Comparison of ENCODE assay signal across 14 cellular contexts in the genomic region with DNA sequence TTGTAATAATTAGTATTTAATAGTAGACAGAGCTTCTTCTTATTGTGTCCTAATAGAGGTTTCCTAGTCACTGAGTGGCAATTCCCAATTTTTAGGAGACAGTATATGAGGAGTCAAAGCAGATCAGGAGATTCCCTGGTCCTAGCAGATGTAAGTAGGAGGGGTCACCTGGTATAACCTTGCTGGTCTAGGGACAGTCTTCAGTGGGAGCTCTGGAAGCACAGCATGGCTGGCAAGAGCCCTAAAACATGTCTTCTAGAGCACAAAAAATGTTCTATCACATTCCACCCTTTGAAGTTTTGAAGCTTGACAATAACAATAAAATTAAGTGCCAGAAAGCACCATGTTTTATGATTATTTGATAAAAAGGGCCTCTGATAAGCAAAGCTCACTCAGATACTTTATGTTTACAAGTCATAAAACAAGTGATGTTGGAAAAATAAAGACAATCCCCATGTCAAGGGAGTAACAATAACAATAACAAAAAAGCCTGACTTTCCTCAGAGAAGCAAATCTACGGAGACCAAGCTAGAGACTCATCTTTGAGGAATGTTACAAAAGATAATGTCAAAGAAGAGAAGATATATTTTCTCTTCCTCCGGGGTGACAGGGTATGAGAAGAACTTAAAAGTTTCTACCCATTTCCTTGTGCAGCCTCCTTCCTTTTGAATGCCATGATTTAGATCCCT.
A peak's percentile ranks its signal among the peaks of the same experiment; 100 is the strongest.
DNase-seq lines count a peak whose midpoint lies in the region; ATAC-seq and TF ChIP-seq lines count a peak whose summit lies in the region.
"Had no signal": no experiment of that assay in that cellular context is flagged by ENCODE, and none has a peak within 500 bp of the region (broad histone marks: within the 10 kb centered on the region; RNA-seq: fewer than 3 reads in every experiment).

No MANE protein-coding gene starts in this region.

- H3K27ac Mint-ChIP-seq in CD4-positive, alpha-beta T cell = peak overlapping the region; percentile 67
- peak overlapping the region; percentile 58 for H3K27ac Mint-ChIP-seq in neural crest cell (ENCODE audit: unreplicated experiment)
- H3K27ac Mint-ChIP-seq: activated CD8-positive, alpha-beta memory T cell treated with anti-CD3 and anti-CD28 coated beads, Interleukin-2, amount 10 ng/mL, durations not matched to agents 7 days and 5 days had no signal

- H3K9me3 Mint-ChIP-seq in CD4-positive, alpha-beta T cell = no peaks in the 10 kb centered on the region
- H3K9me3 Mint-ChIP-seq in neural crest cell = peaks cover 7% of the 10 kb centered on the region

- no peaks in the 10 kb centered on the region for H3K79me2 ChIP-seq in Loucy (ENCODE audit: insufficient read depth, low read length)

- H3K4me2 ChIP-seq in Loucy (ENCODE audit: low read depth, low read length, poor library complexity, severe bottlenecking) = peak overlapping the region; percentile 19

- H3K36me3 Mint-ChIP-seq in CD4-positive, alpha-beta T cell (ENCODE audit: low read depth) = no peaks in the 10 kb centered on the region
- no peaks in the 10 kb centered on the region for H3K36me3 Mint-ChIP-seq in neural crest cell (ENCODE audit: low read depth)
- H3K36me3 Mint-ChIP-seq: activated CD8-positive, alpha-beta memory T cell treated with anti-CD3 and anti-CD28 coated beads, Interleukin-2, amount 10 ng/mL, durations not matched to agents 7 days and 5 days had no signal

- CTCF ChIA-PET in CD4-positive, alpha-beta T cell (lab: Charles Lee) = interaction anchor here (0.6 kb wide), 1 partner anchor 54 kb away, joined by 3 read pairs; no protein-coding TSS in a partner anchor

- no peaks in the 10 kb centered on the region for H3K27me3 ChIP-seq in CD4-positive, alpha-beta T cell (ENCODE audit: control insufficient read depth, insufficient read depth, low read length)
- H3K27me3 ChIP-seq in Loucy (ENCODE audit: insufficient read depth, low read length, poor library complexity, severe bottlenecking) = no peaks in the 10 kb centered on the region
- H3K27me3 ChIP-seq: MG63, testis had no signal

- intact Hi-C loops in CD4-positive, alpha-beta T cell (cut with DNase I, micrococcal nuclease) = no loop called here

- H2AFZ ChIP-seq in Loucy (ENCODE audit: low read length) = peak overlapping the region; percentile 72

- peaks cover 12% of the 10 kb centered on the region for H3K4me1 ChIP-seq in Loucy (ENCODE audit: insufficient read depth, low read length, poor library complexity, severe bottlenecking)
- H3K4me1 ChIP-seq: testis had no signal

- no peak for DNase-seq in CD4-positive, alpha-beta T cell
- DNase-seq in dermis blood vessel endothelial cell (peak; percentile 13), neural crest cell (ENCODE audit: low read depth, low spot score) (no peak), NCI-H2081 (lab: John Stamatoyannopoulos, UW) (no peak)
- no peak for DNase-seq in stimulated activated CD4-positive, alpha-beta T cell treated with anti-CD3 and anti-CD28 coated beads, Interleukin-2, amount 100 ng/mL, for 48 hours
- no peak for DNase-seq in stimulated activated naive CD4-positive, alpha-beta T cell treated with Interleukin-2 at 50 U/mL for 16 hours (lab: John Stamatoyannopoulos, UW)
- DNase-seq: activated CD8-positive, alpha-beta memory T cell treated with anti-CD3 and anti-CD28 coated beads, Interleukin-2, amount 10 ng/mL, durations not matched to agents 7 days and 5 days; cerebellar nuclear complex; MG63; NCI-H524; stimulated activated CD4-positive, alpha-beta T cell treated with anti-CD3 and anti-CD28 coated beads, Interleukin-4, amount 100 ng/mL, for 4 hours; testis had no signal

- no peaks in the 10 kb centered on the region for H3K9me2 ChIP-seq in Loucy (replicated peaks; ENCODE audit: low read depth, low read length)

- H3K36me3 ChIP-seq in Loucy (ENCODE audit: insufficient read depth, low read length) = no peaks in the 10 kb centered on the region
- H3K36me3 ChIP-seq: MG63 had no signal

- no peaks in the 10 kb centered on the region for H4K20me1 ChIP-seq in Loucy (ENCODE audit: insufficient read depth, low read length, poor library complexity, severe bottlenecking)

- peaks cover 35% of the 10 kb centered on the region for H3K4me1 Mint-ChIP-seq in CD4-positive, alpha-beta T cell (ENCODE audit: low read depth)
- peaks cover 41% of the 10 kb centered on the region for H3K4me1 Mint-ChIP-seq in neural crest cell

- no peak overlapping the region for H3K4me3 ChIP-seq in Loucy (ENCODE audit: low read length, poor library complexity, severe bottlenecking)
- H3K4me3 ChIP-seq: MG63, testis had no signal

- no peak for ATAC-seq in CD4-positive, alpha-beta T cell (ENCODE audit: poor library complexity)
- ATAC-seq in GM18907 (IDR thresholded peaks at IDR 0.05; ENCODE audit: unreplicated experiment) = no peak
- ATAC-seq: activated CD8-positive, alpha-beta memory T cell treated with anti-CD3 and anti-CD28 coated beads, Interleukin-2, amount 10 ng/mL, durations not matched to agents 7 days and 5 days had no signal

- POLR2A ChIA-PET in CD4-positive, alpha-beta T cell (lab: Charles Lee) = interaction anchor here (1.8 kb wide), 1 partner anchor 17 kb away, joined by 8 read pairs; no protein-coding TSS in a partner anchor

- H3K27ac ChIP-seq in CD4-positive, alpha-beta T cell (ENCODE audit: low read depth, low read length) = no peak overlapping the region

- no peak overlapping the region for H3K9ac ChIP-seq in Loucy (ENCODE audit: low read depth, low read length, poor library complexity, severe bottlenecking)

- no peak for TF ChIP-seq CTCF in CD4-positive, alpha-beta T cell (IDR thresholded peaks at IDR 0.05)
- no peak for TF ChIP-seq CTCF in Loucy (conservative IDR thresholded peaks at IDR 0.05; ENCODE audit: low read length)
- no peak for TF ChIP-seq CTCF in neural crest cell (conservative IDR thresholded peaks at IDR 0.05)

- peak overlapping the region; percentile 17 for H3K4me3 Mint-ChIP-seq in CD4-positive, alpha-beta T cell
- H3K4me3 Mint-ChIP-seq in neural crest cell = peak overlapping the region; percentile 65
- H3K4me3 Mint-ChIP-seq: activated CD8-positive, alpha-beta memory T cell treated with anti-CD3 and anti-CD28 coated beads, Interleukin-2, amount 10 ng/mL, durations not matched to agents 7 days and 5 days had no signal

- no peaks in the 10 kb centered on the region for H3F3A ChIP-seq in Loucy (ENCODE audit: low read depth)

- H3K27me3 Mint-ChIP-seq in CD4-positive, alpha-beta T cell = no peaks in the 10 kb centered on the region
- H3K27me3 Mint-ChIP-seq in neural crest cell (ENCODE audit: low read depth) = no peaks in the 10 kb centered on the region
- H3K27me3 Mint-ChIP-seq: activated CD8-positive, alpha-beta memory T cell treated with anti-CD3 and anti-CD28 coated beads, Interleukin-2, amount 10 ng/mL, durations not matched to agents 7 days and 5 days had no signal

- H3K9me3 ChIP-seq in CD4-positive, alpha-beta T cell (ENCODE audit: control insufficient read depth, low read length) = no peaks in the 10 kb centered on the region
- H3K9me3 ChIP-seq in Loucy (ENCODE audit: insufficient read depth, low read depth, low read length) = no peaks in the 10 kb centered on the region
- H3K9me3 ChIP-seq: MG63, testis had no signal
